10 cellular contexts compared by ENCODE assay signal in the genomic region with DNA sequence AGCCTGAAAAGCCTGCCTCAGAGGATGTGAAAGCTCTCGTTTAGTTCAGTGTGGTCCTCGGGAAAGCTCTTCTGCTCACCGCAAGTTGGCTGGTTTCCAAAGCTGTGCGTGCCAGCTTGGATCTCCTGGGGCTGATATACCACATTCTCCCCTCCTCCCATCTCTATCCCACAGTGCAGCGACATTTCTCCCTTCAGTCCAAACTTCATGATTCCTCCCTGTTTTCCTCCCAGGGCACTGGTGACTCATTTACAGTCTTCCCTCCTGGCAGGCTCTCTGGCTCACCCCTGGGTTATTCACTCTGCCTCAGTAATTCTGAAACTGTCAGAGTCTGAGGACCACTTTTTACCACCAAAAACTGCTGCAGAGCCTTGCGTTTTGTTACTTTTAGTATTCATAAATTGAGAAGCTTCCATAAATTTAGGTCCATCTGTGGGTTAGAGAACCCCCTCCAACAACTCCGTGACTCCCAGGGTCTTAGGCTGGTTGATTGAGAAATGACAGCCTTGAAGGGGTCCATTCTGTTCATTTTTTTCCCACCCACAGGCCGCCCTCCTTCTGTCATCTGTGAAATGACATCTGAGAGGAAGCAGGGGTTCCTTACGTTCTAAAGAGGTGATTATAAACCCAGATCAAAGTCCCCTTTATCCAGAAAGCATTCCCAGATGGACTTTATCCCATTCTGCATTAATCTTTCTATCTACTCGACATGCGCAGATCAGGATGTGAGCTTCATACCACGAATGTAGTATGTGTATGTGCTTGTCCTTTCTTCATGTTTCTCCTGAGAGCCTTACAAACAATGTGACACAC. TPM values are rescaled to one million over a fixed set of nuclear protein-coding genes. Genes with fewer than 3 reads are reported as not detected.
A peak's percentile ranks its signal among the peaks of the same experiment; 100 is the strongest.
DNase-seq lines count a peak whose midpoint lies in the region; ATAC-seq, FAIRE-seq and TF ChIP-seq lines count a peak whose summit lies in the region.
"Had no signal": no experiment of that assay in that cellular context is flagged by ENCODE, and none has a peak within 500 bp of the region (broad histone marks: within the 10 kb centered on the region; RNA-seq: fewer than 3 reads in every experiment).

No MANE protein-coding gene starts in this region.

- no peak overlapping the region for H2AFZ ChIP-seq in keratinocyte (ENCODE audit: control insufficient read depth, low read length)

- no peak for ATAC-seq in GM19397 (IDR thresholded peaks at IDR 0.05; ENCODE audit: unreplicated experiment)
- ATAC-seq in HG03039 (IDR thresholded peaks at IDR 0.05; ENCODE audit: unreplicated experiment): no peak
- ATAC-seq in activated naive CD8-positive, alpha-beta T cell treated with anti-CD3 and anti-CD28 coated beads, Interleukin-2, amount 50 U/mL, for 24 hours: no peak

- H3K4me1 ChIP-seq in keratinocyte (ENCODE audit: control insufficient read depth, extremely low read depth, insufficient read depth, low read length): peaks cover 26% of the 10 kb centered on the region

- H3K27me3 Mint-ChIP-seq in activated naive CD8-positive, alpha-beta T cell treated with anti-CD3 and anti-CD28 coated beads, Interleukin-2, amount 50 U/mL, for 24 hours: peaks cover 9% of the 10 kb centered on the region

- peaks cover 1% of the 10 kb centered on the region for H3K4me1 Mint-ChIP-seq in activated naive CD8-positive, alpha-beta T cell treated with anti-CD3 and anti-CD28 coated beads, Interleukin-2, amount 50 U/mL, for 24 hours

- H4K20me1 ChIP-seq in keratinocyte (ENCODE audit: control insufficient read depth, extremely low read depth, insufficient read depth, low read length): no peaks in the 10 kb centered on the region

- peak; percentile 69 for FAIRE-seq in keratinocyte (lab: Jason Lieb, UNC)

- no peaks in the 10 kb centered on the region for H3K79me2 ChIP-seq in keratinocyte (ENCODE audit: control insufficient read depth, insufficient read depth, low read length)

- no peaks in the 10 kb centered on the region for H3K9me3 ChIP-seq in keratinocyte (ENCODE audit: control insufficient read depth, low read depth, low read length)

- H3K27ac Mint-ChIP-seq in activated naive CD8-positive, alpha-beta T cell treated with anti-CD3 and anti-CD28 coated beads, Interleukin-2, amount 50 U/mL, for 24 hours: no peak overlapping the region
- H3K27ac Mint-ChIP-seq: activated T-cell treated with anti-CD3 and anti-CD28 coated beads, Interleukin-2, amount 50 U/mL, for 24 hours had no signal

- in situ Hi-C loops in ACHN (cut with HindIII; ENCODE audit: low pct_ligation_motif_present, low pct_unique_long_range_greater_than_20kb, low sequenced_read_pairs): no loop called here

- H3K27ac ChIP-seq in keratinocyte (ENCODE audit: control insufficient read depth, insufficient read depth, low read length): no peak overlapping the region

- dilution Hi-C loops in keratinocyte (cut with MboI; ENCODE audit: extremely low pct_ligation_motif_present, low sequenced_read_pairs): no loop called here

- DNase-seq in ACHN: peak; percentile 94
- peak; percentile 74 for DNase-seq in HPDE6-E6E7 (ENCODE audit: extremely low spot score)
- DNase-seq in amniotic stem cell (lab: John Stamatoyannopoulos, UW): peak; percentile 16
- DNase-seq in keratinocyte (ENCODE audit: low read depth, low spot score): peak; percentile 32
- no peak for DNase-seq in activated naive CD8-positive, alpha-beta T cell treated with anti-CD3 and anti-CD28 coated beads, Interleukin-2, amount 50 U/mL, for 24 hours
- DNase-seq in inferior parietal cortex (ENCODE audit: extremely low spot score): no peak
- DNase-seq: activated T-cell treated with anti-CD3 and anti-CD28 coated beads, Interleukin-2, amount 50 U/mL, for 24 hours; NCI-H1417 treated with DMSO at 0.1 percent for 48 hours had no signal

- peaks cover 9% of the 10 kb centered on the region for H3K27me3 ChIP-seq in keratinocyte (ENCODE audit: control insufficient read depth, extremely low read depth, insufficient read depth, low read length)

- TF ChIP-seq CTCF in keratinocyte (optimal IDR thresholded peaks at IDR 0.05 in 1 of 3, IDR thresholded peaks at IDR 0.05 in 1 of 3, conservative IDR thresholded peaks at IDR 0.05 in 1 of 3; ENCODE audit: extremely low read depth in 1 of 3, insufficient read depth in 2 of 3, low read length in 3 of 3): no peak

- no peaks in the 10 kb centered on the region for H3K36me3 ChIP-seq in keratinocyte (ENCODE audit: control insufficient read depth in 2 of 2, extremely low read depth in 1 of 2, insufficient read depth in 2 of 2, low read length in 2 of 2)

- peak overlapping the region; percentile 35 for H3K4me2 ChIP-seq in keratinocyte (ENCODE audit: control insufficient read depth, extremely low read depth, insufficient read depth, low read depth, low read length)

- no peak overlapping the region for H3K9ac ChIP-seq in keratinocyte (ENCODE audit: control insufficient read depth, extremely low read depth, insufficient read depth, low read length)

- H3K4me3 ChIP-seq in keratinocyte (ENCODE audit: control insufficient read depth in 2 of 3, extremely low read depth in 1 of 3, insufficient read depth in 2 of 3, low read depth in 1 of 3, low read length in 3 of 3): no peak overlapping the region

- no peaks in the 10 kb centered on the region for H3K9me1 ChIP-seq in keratinocyte (ENCODE audit: control insufficient read depth, extremely low read depth, insufficient read depth, low read length)

- no peaks in the 10 kb centered on the region for H3K36me3 Mint-ChIP-seq in activated naive CD8-positive, alpha-beta T cell treated with anti-CD3 and anti-CD28 coated beads, Interleukin-2, amount 50 U/mL, for 24 hours (ENCODE audit: low read depth)

- H3K9me3 Mint-ChIP-seq in activated naive CD8-positive, alpha-beta T cell treated with anti-CD3 and anti-CD28 coated beads, Interleukin-2, amount 50 U/mL, for 24 hours: no peaks in the 10 kb centered on the region
- H3K9me3 Mint-ChIP-seq: activated T-cell treated with anti-CD3 and anti-CD28 coated beads, Interleukin-2, amount 50 U/mL, for 24 hours had no signal

- no peak overlapping the region for H3K4me3 Mint-ChIP-seq in activated naive CD8-positive, alpha-beta T cell treated with anti-CD3 and anti-CD28 coated beads, Interleukin-2, amount 50 U/mL, for 24 hours
- H3K4me3 Mint-ChIP-seq: activated T-cell treated with anti-CD3 and anti-CD28 coated beads, Interleukin-2, amount 50 U/mL, for 24 hours had no signal

RNA-seq across cellular contexts. Expression of a gene that starts 6.1 kb away (rescaled TPM):
- not detected in 3 replicates for polyA plus RNA-seq in keratinocyte
- polyA plus RNA-seq in keratinocyte (2011; ENCODE audit: low read depth): not detected
- polyA plus RNA-seq in keratinocyte (2011; cell fraction: cytosol; rRNA removed): not detected in 2 replicates
- not detected in 2 replicates for polyA plus RNA-seq in keratinocyte (2011; cell fraction: nucleus; rRNA removed)
- polyA plus RNA-seq in keratinocyte (2012; ENCODE audit: low replicate concordance): not detected in 2 replicates
- polyA minus RNA-seq in keratinocyte: not detected in 3 replicates
- not detected for polyA minus RNA-seq in keratinocyte (2011; cell fraction: cytosol; rRNA and poly(A)+ RNA removed)
- polyA minus RNA-seq in keratinocyte (2011; cell fraction: nucleus; rRNA and poly(A)+ RNA removed): not detected in 2 replicates

RNA-seq across cellular contexts. Expression of a gene that starts 8.4 kb away (rescaled TPM):
- not detected in 3 replicates for polyA plus RNA-seq in keratinocyte
- 0.11 TPM for polyA plus RNA-seq in keratinocyte (2011; ENCODE audit: low read depth)
- polyA plus RNA-seq in keratinocyte (2011; cell fraction: cytosol; rRNA removed): not detected in 2 replicates
- not detected in 2 replicates for polyA plus RNA-seq in keratinocyte (2011; cell fraction: nucleus; rRNA removed)
- polyA plus RNA-seq in keratinocyte (2012; ENCODE audit: low replicate concordance): not detected in 2 replicates
- polyA minus RNA-seq in keratinocyte: not detected in 3 replicates
- polyA minus RNA-seq in keratinocyte (2011; cell fraction: cytosol; rRNA and poly(A)+ RNA removed): not detected
- polyA minus RNA-seq in keratinocyte (2011; cell fraction: nucleus; rRNA and poly(A)+ RNA removed): not detected in 2 replicates

RNA-seq across cellular contexts. Expression of a gene that starts 19.0 kb away (rescaled TPM):
- polyA plus RNA-seq in keratinocyte: not detected in 3 replicates
- polyA plus RNA-seq in keratinocyte (2011; ENCODE audit: low read depth): not detected
- not detected in 2 replicates for polyA plus RNA-seq in keratinocyte (2011; cell fraction: cytosol; rRNA removed)
- polyA plus RNA-seq in keratinocyte (2011; cell fraction: nucleus; rRNA removed): not detected in 2 replicates
- polyA plus RNA-seq in keratinocyte (2012; ENCODE audit: low replicate concordance): not detected in 2 replicates
- not detected in 3 replicates for polyA minus RNA-seq in keratinocyte
- polyA minus RNA-seq in keratinocyte (2011; cell fraction: cytosol; rRNA and poly(A)+ RNA removed): not detected
- polyA minus RNA-seq in keratinocyte (2011; cell fraction: nucleus; rRNA and poly(A)+ RNA removed): not detected in 2 replicates

RNA-seq across cellular contexts. Expression of a gene that starts 42.0 kb away (rescaled TPM):
- 0.06 TPM in 1 of 3 replicates, not detected in the others for polyA plus RNA-seq in keratinocyte
- polyA plus RNA-seq in keratinocyte (2011; ENCODE audit: low read depth): not detected
- polyA plus RNA-seq in keratinocyte (2011; cell fraction: cytosol; rRNA removed): 0.05 TPM in 2 replicates
- 0.08 TPM in 1 of 2 replicates, not detected in the other for polyA plus RNA-seq in keratinocyte (2011; cell fraction: nucleus; rRNA removed)
- polyA plus RNA-seq in keratinocyte (2012; ENCODE audit: low replicate concordance): 0.18 and 2.5 TPM in 2 replicates
- not detected in 3 replicates for polyA minus RNA-seq in keratinocyte
- polyA minus RNA-seq in keratinocyte (2011; cell fraction: cytosol; rRNA and poly(A)+ RNA removed): not detected
- polyA minus RNA-seq in keratinocyte (2011; cell fraction: nucleus; rRNA and poly(A)+ RNA removed): not detected in 2 replicates

RNA-seq across cellular contexts. Expression of a gene that starts 58.3 kb away (rescaled TPM):
- polyA plus RNA-seq in keratinocyte: 34.3 to 37.1 TPM (median 34.7 TPM) in 3 replicates
- 14.5 TPM for polyA plus RNA-seq in keratinocyte (2011; ENCODE audit: low read depth)
- polyA plus RNA-seq in keratinocyte (2011; cell fraction: cytosol; rRNA removed): 30.5 and 34.8 TPM in 2 replicates
- 55.2 and 57.5 TPM in 2 replicates for polyA plus RNA-seq in keratinocyte (2011; cell fraction: nucleus; rRNA removed)
- 22.1 and 40.9 TPM in 2 replicates for polyA plus RNA-seq in keratinocyte (2012; ENCODE audit: low replicate concordance)
- 30.9 to 72.0 TPM (median 35.9 TPM) in 3 replicates for polyA minus RNA-seq in keratinocyte
- 23.4 TPM for polyA minus RNA-seq in keratinocyte (2011; cell fraction: cytosol; rRNA and poly(A)+ RNA removed)
- 20.9 and 34.4 TPM in 2 replicates for polyA minus RNA-seq in keratinocyte (2011; cell fraction: nucleus; rRNA and poly(A)+ RNA removed)

Comparison
In these comparisons a context has a peak if more than half of its experiments do, and no peak if none do; other contexts are left out.
1. DNase-seq: peak in ACHN (single experiment), HPDE6-E6E7 (single experiment), amniotic stem cell (single experiment) and keratinocyte (single experiment); none in activated naive CD8-positive, alpha-beta T cell treated with anti-CD3 and anti-CD28 coated beads, Interleukin-2, amount 50 U/mL, for 24 hours (single experiment) and inferior parietal cortex (single experiment).